ENCODE assay signal across 32 cellular contexts in genomic region chr4:101242441-101242840, GRCh38.
"Had no signal": no experiment of that assay in that cellular context is flagged by ENCODE, and none has a peak within 500 bp of the region (broad histone marks: within the 10 kb centered on the region; RNA-seq: fewer than 3 reads in every experiment).

No MANE protein-coding gene starts in this region.

- ATAC-seq: activated CD4-positive, CD25-positive, alpha-beta regulatory T cell treated with anti-CD3 and anti-CD28 coated beads, Interleukin-2, amount 50 U/mL, for 24 hours; activated CD8-positive, alpha-beta memory T cell treated with anti-CD3 and anti-CD28 coated beads, Interleukin-2, amount 10 ng/mL, durations not matched to agents 7 days and 5 days; activated CD8-positive, alpha-beta T cell treated with anti-CD3 and anti-CD28 coated beads, Interleukin-2, amount 10 ng/mL, durations not matched to agents 7 days and 5 days; activated naive CD8-positive, alpha-beta T cell treated with anti-CD3 and anti-CD28 coated beads, Interleukin-2, amount 50 U/mL, for 24 hours; body of pancreas; esophagus mucosa; gastrocnemius medialis; heart left ventricle had no signal

- H3K9me3 ChIP-seq: adrenal gland, body of pancreas, colonic mucosa, gastrocnemius medialis, heart left ventricle had no signal

- H3K27me3 Mint-ChIP-seq: activated B cell treated with CpG ODN at 0.5 μM for 24 hours; activated CD4-positive, alpha-beta memory T cell treated with anti-CD3 and anti-CD28 coated beads for 36 hours; activated CD4-positive, alpha-beta T cell treated with anti-CD3 and anti-CD28 coated beads, Interleukin-2, amount 10 ng/mL, durations not matched to agents 24 days and 14 days; activated CD8-positive, alpha-beta memory T cell treated with anti-CD3 and anti-CD28 coated beads, Interleukin-2, amount 10 ng/mL, durations not matched to agents 7 days and 5 days; activated naive CD4-positive, alpha-beta T cell treated with anti-CD3 and anti-CD28 coated beads, Interleukin-2, amount 50 U/mL, for 24 hours; activated naive CD8-positive, alpha-beta T cell treated with anti-CD3 and anti-CD28 coated beads for 36 hours; activated naive CD8-positive, alpha-beta T cell treated with anti-CD3 and anti-CD28 coated beads, Interleukin-2, amount 50 U/mL, for 24 hours had no signal

- H3K36me3 ChIP-seq: adrenal gland, cardiac muscle cell, colonic mucosa, gastrocnemius medialis, heart left ventricle, WERI-Rb-1 had no signal

- H3K4me3 Mint-ChIP-seq: activated B cell treated with CpG ODN at 0.5 μM for 24 hours; activated CD4-positive, alpha-beta memory T cell treated with anti-CD3 and anti-CD28 coated beads for 36 hours; activated CD4-positive, alpha-beta T cell treated with anti-CD3 and anti-CD28 coated beads, Interleukin-2, amount 10 ng/mL, durations not matched to agents 24 days and 14 days; activated CD8-positive, alpha-beta memory T cell treated with anti-CD3 and anti-CD28 coated beads, Interleukin-2, amount 10 ng/mL, durations not matched to agents 7 days and 5 days; activated CD8-positive, alpha-beta T cell treated with anti-CD3 and anti-CD28 coated beads, Interleukin-2, amount 10 ng/mL, durations not matched to agents 7 days and 5 days; activated naive CD4-positive, alpha-beta T cell treated with anti-CD3 and anti-CD28 coated beads for 36 hours; activated naive CD4-positive, alpha-beta T cell treated with anti-CD3 and anti-CD28 coated beads, Interleukin-2, amount 50 U/mL, for 24 hours; activated naive CD8-positive, alpha-beta T cell treated with anti-CD3 and anti-CD28 coated beads for 36 hours; activated naive CD8-positive, alpha-beta T cell treated with anti-CD3 and anti-CD28 coated beads, Interleukin-2, amount 50 U/mL, for 24 hours; activated T-helper 1 cell treated with anti-CD3 and anti-CD28 coated beads, Interleukin-12 subunit alpha, Interleukin-12 subunit beta, Interleukin-2, Interleukin-4 antibody, amounts not matched to agents 30 ng/mL and 10 ng/mL and 1 ng/mL, durations not matched to agents 14 hours and 24 hours and 36 hours had no signal

- H3K9me3 Mint-ChIP-seq: activated B cell treated with CpG ODN at 0.5 μM for 24 hours; activated CD4-positive, alpha-beta memory T cell treated with anti-CD3 and anti-CD28 coated beads for 36 hours; activated CD4-positive, alpha-beta T cell treated with anti-CD3 and anti-CD28 coated beads, Interleukin-2, amount 10 ng/mL, durations not matched to agents 24 days and 14 days; activated naive CD4-positive, alpha-beta T cell treated with anti-CD3 and anti-CD28 coated beads for 36 hours; activated naive CD4-positive, alpha-beta T cell treated with anti-CD3 and anti-CD28 coated beads, Interleukin-2, amount 50 U/mL, for 24 hours; activated naive CD8-positive, alpha-beta T cell treated with anti-CD3 and anti-CD28 coated beads for 36 hours; activated naive CD8-positive, alpha-beta T cell treated with anti-CD3 and anti-CD28 coated beads, Interleukin-2, amount 50 U/mL, for 24 hours; activated T-helper 1 cell treated with anti-CD3 and anti-CD28 coated beads, Interleukin-12 subunit alpha, Interleukin-12 subunit beta, Interleukin-2, Interleukin-4 antibody, amounts not matched to agents 30 ng/mL and 10 ng/mL and 1 ng/mL, durations not matched to agents 14 hours and 24 hours and 36 hours; activated T-helper 2 cell treated with anti-CD3 and anti-CD28 coated beads, Interferon-gamma antibody, Interleukin-2, Interleukin-4, amounts not matched to agents 10 μg/mL and 5 μg/mL and 100 μg/mL, durations not matched to agents 14 hours and 24 hours and 36 hours had no signal

- H3K27me3 ChIP-seq: adrenal gland, body of pancreas, cardiac muscle cell, colonic mucosa, gastrocnemius medialis, heart left ventricle had no signal

- H3K4me3 ChIP-seq: adrenal gland, body of pancreas, cardiac muscle cell, colonic mucosa, gastrocnemius medialis, heart left ventricle had no signal

- DNase-seq: activated B cell treated with CpG ODN at 0.5 μM for 24 hours; activated CD4-positive, alpha-beta memory T cell treated with anti-CD3 and anti-CD28 coated beads for 36 hours; activated CD4-positive, alpha-beta T cell treated with anti-CD3 and anti-CD28 coated beads, Interleukin-2, amount 10 ng/mL, durations not matched to agents 24 days and 14 days; activated CD8-positive, alpha-beta memory T cell treated with anti-CD3 and anti-CD28 coated beads, Interleukin-2, amount 10 ng/mL, durations not matched to agents 7 days and 5 days; activated CD8-positive, alpha-beta memory T cell treated with anti-CD3 and anti-CD28 coated beads, Interleukin-2, amount 50 U/mL, for 4 hours; activated CD8-positive, alpha-beta T cell treated with anti-CD3 and anti-CD28 coated beads, Interleukin-2, amount 10 ng/mL, durations not matched to agents 7 days and 5 days; activated effector memory CD4-positive, alpha-beta T cell treated with anti-CD3 and anti-CD28 coated beads, Interleukin-2, amount 50 U/mL, for 16 hours; activated naive CD4-positive, alpha-beta T cell treated with anti-CD3 and anti-CD28 coated beads for 36 hours; activated naive CD8-positive, alpha-beta T cell treated with anti-CD3 and anti-CD28 coated beads for 36 hours; activated naive CD8-positive, alpha-beta T cell treated with anti-CD3 and anti-CD28 coated beads, Interleukin-2, amount 50 U/mL, for 24 hours; activated T-cell treated with anti-CD3 and anti-CD28 coated beads, Interleukin-2, amount 50 U/mL, for 1 hour; activated T-cell treated with anti-CD3 and anti-CD28 coated beads, Interleukin-2, amount 50 U/mL, for 48 hours; adrenal gland; amygdala; aorta; body of pancreas; central memory CD4-positive, alpha-beta T cell; cerebellar nuclear complex; colonic mucosa; effector CD8-positive, alpha-beta T cell; foreskin fibroblast; gastrocnemius medialis; glutamatergic neuron; heart left ventricle; T-helper 2 cell; WERI-Rb-1 had no signal

- H3K27ac Mint-ChIP-seq: activated B cell treated with CpG ODN at 0.5 μM for 24 hours; activated CD4-positive, alpha-beta memory T cell treated with anti-CD3 and anti-CD28 coated beads for 36 hours; activated CD4-positive, alpha-beta T cell treated with anti-CD3 and anti-CD28 coated beads, Interleukin-2, amount 10 ng/mL, durations not matched to agents 24 days and 14 days; activated CD8-positive, alpha-beta memory T cell treated with anti-CD3 and anti-CD28 coated beads, Interleukin-2, amount 10 ng/mL, durations not matched to agents 7 days and 5 days; activated CD8-positive, alpha-beta T cell treated with anti-CD3 and anti-CD28 coated beads, Interleukin-2, amount 10 ng/mL, durations not matched to agents 7 days and 5 days; activated naive CD4-positive, alpha-beta T cell treated with anti-CD3 and anti-CD28 coated beads for 36 hours; activated naive CD4-positive, alpha-beta T cell treated with anti-CD3 and anti-CD28 coated beads, Interleukin-2, amount 50 U/mL, for 24 hours; activated naive CD8-positive, alpha-beta T cell treated with anti-CD3 and anti-CD28 coated beads for 36 hours; activated naive CD8-positive, alpha-beta T cell treated with anti-CD3 and anti-CD28 coated beads, Interleukin-2, amount 50 U/mL, for 24 hours; activated T-helper 1 cell treated with anti-CD3 and anti-CD28 coated beads, Interleukin-12 subunit alpha, Interleukin-12 subunit beta, Interleukin-2, Interleukin-4 antibody, amounts not matched to agents 30 ng/mL and 10 ng/mL and 1 ng/mL, durations not matched to agents 14 hours and 24 hours and 36 hours; activated T-helper 2 cell treated with anti-CD3 and anti-CD28 coated beads, Interferon-gamma antibody, Interleukin-2, Interleukin-4, amounts not matched to agents 10 μg/mL and 5 μg/mL and 100 μg/mL, durations not matched to agents 14 hours and 24 hours and 36 hours had no signal

- H3K4me1 ChIP-seq: colonic mucosa had no signal

- H3K27ac ChIP-seq: adrenal gland, body of pancreas, cardiac muscle cell, colonic mucosa, gastrocnemius medialis, heart left ventricle, WERI-Rb-1 had no signal

- H3K36me3 Mint-ChIP-seq: activated CD4-positive, alpha-beta memory T cell treated with anti-CD3 and anti-CD28 coated beads for 36 hours had no signal
